8 cellular contexts compared by ENCODE assay signal in the genomic region with DNA sequence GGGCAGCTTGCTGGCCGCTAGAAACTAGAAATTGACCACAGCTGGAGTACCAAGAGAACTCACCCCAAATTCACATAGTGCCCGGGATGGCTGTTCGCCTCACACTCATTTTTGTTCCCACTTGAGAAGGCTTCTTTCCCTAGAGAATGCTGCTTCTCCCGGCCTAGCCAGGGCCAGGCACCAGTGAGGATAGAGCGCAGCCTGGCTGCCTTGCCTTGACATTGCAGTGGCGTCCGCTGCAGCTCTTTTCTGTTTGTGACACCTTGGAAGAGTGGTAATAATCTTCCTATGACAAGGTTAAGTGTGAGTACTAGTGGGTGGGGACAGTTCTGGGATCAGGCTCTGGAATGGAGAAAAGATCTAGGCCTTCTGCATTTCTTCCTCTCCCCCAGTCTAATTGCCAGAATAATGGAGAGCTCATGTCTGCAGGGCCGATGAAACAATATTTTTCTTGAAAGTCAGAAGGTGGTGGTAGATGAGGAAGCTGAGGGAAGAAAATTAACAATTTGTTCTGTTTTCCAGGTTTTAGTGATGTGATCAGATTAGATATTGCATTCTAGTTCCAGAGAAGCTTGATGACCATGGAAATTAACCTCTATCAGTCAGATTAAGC. TPM values are rescaled to one million over a fixed set of nuclear protein-coding genes. Genes with fewer than 3 reads are reported as not detected.
A peak's percentile ranks its signal among the peaks of the same experiment; 100 is the strongest.
DNase-seq lines count a peak whose midpoint lies in the region; ATAC-seq and TF ChIP-seq lines count a peak whose summit lies in the region.

No MANE protein-coding gene starts in this region.

- H3K4me3 ChIP-seq in lung: peak overlapping the region; percentile 66

- ATAC-seq in GM18870 (IDR thresholded peaks at IDR 0.05; ENCODE audit: unreplicated experiment) (peak; percentile 21), HG03432 (IDR thresholded peaks at IDR 0.05; ENCODE audit: unreplicated experiment) (peak; percentile 44), lung (ENCODE audit: insufficient read depth, low FRiP score) (peak; percentile 48)

- TF ChIP-seq CTCF in lung (IDR thresholded peaks at IDR 0.05; ENCODE audit: control extremely low read depth, extremely low read depth): peak; percentile 92

- no peaks in the 10 kb centered on the region for H3K9me3 ChIP-seq in lung (ENCODE audit: control insufficient read depth in 2 of 2, insufficient read depth in 1 of 2, low read length in 1 of 2)

- no peaks in the 10 kb centered on the region for H3K27me3 ChIP-seq in lung (ENCODE audit: control insufficient read depth, insufficient read depth)

- DNase-seq in AG08396 (ENCODE audit: low spot score): peak; percentile 85
- DNase-seq in NCI-H510A (lab: John Stamatoyannopoulos, UW): peak; percentile 76
- peak; percentile 53 to 63 for DNase-seq in activated CD4-positive, alpha-beta T cell treated with anti-CD3 and anti-CD28 coated beads, Interleukin-2, amount 50 U/mL, for 24 hours (ENCODE audit: low read depth in 1 of 2, low spot score in 1 of 2)
- DNase-seq in effector CD8-positive, alpha-beta T cell (lab: John Stamatoyannopoulos, UW): peak; percentile 43
- peak; percentile 78 for DNase-seq in lung (ENCODE audit: low spot score)
- peak; percentile 24 to 43 (median 35) for DNase-seq in stimulated activated CD4-positive, alpha-beta T cell treated with anti-CD3 and anti-CD28 coated beads, TNF-alpha, amount 100 ng/mL, for 1 hour (ENCODE audit: low read depth in 3 of 3, low spot score in 1 of 3)

- peaks cover 8 to 13% of the 10 kb centered on the region in 2 donors for H3K4me1 ChIP-seq in lung (ENCODE audit: control insufficient read depth in 2 of 2, insufficient read depth in 2 of 2, low read length in 2 of 2)

- WGBS in lung, 2 donors: 4 to 10% methylated on average over 8 of the region's 8 CpGs

- peak overlapping the region; percentile 97 to 98 for H3K27ac ChIP-seq in lung (ENCODE audit: low read depth in 1 of 2, low read length in 1 of 2)

- no peaks in the 10 kb centered on the region for H3K36me3 ChIP-seq in lung (ENCODE audit: control insufficient read depth in 2 of 2, insufficient read depth in 2 of 2, low read length in 2 of 2)

RNA-seq across cellular contexts. Expression of gene TMEM253, which starts 3.7 kb away (rescaled TPM):
- under 1 TPM; 0.20 to 0.52 TPM for total RNA-seq in lung
- under 1 TPM; 0.24 to 0.43 TPM for polyA plus RNA-seq in lung

RNA-seq across cellular contexts. Expression of gene ZNF219, which starts 6.1 kb away (rescaled TPM):
- 10 to 100 TPM in 1 of 2 donors, 1 to 10 TPM in 1; 8.0 to 48.5 TPM for total RNA-seq in lung
- 10 to 100 TPM; 21.6 to 38.3 TPM for polyA plus RNA-seq in lung

RNA-seq across cellular contexts. Expression of gene ARHGEF40, which starts 34.5 kb away (rescaled TPM):
- total RNA-seq in lung: 10 to 100 TPM; 36.7 to 48.6 TPM
- polyA plus RNA-seq in lung: 10 to 100 TPM; 13.1 to 17.8 TPM

RNA-seq across cellular contexts. Expression of gene RNASE8, which starts 46.9 kb away (rescaled TPM):
- total RNA-seq in lung: not detected
- not detected for polyA plus RNA-seq in lung

RNA-seq across cellular contexts. Expression of gene OR5AU1, which starts 51.3 kb away (rescaled TPM):
- not detected for total RNA-seq in lung
- polyA plus RNA-seq in lung: not detected

Comparison
In these comparisons a context has a peak if more than half of its experiments do, and no peak if none do; other contexts are left out.
1. Peak in every context shown above with its lines: DNase-seq, ATAC-seq, H3K4me3 ChIP-seq and H3K27ac ChIP-seq.
2. DNase-seq: peak in every context shown above with its lines; median percentile 85 in AG08396; 78 in lung; 76 in NCI-H510A; 58 in activated CD4-positive, alpha-beta T cell treated with anti-CD3 and anti-CD28 coated beads, Interleukin-2, amount 50 U/mL, for 24 hours; 43 in effector CD8-positive, alpha-beta T cell; 35 in stimulated activated CD4-positive, alpha-beta T cell treated with anti-CD3 and anti-CD28 coated beads, TNF-alpha, amount 100 ng/mL, for 1 hour.